Comparison of ENCODE assay signal across 16 cellular contexts in the genomic region with DNA sequence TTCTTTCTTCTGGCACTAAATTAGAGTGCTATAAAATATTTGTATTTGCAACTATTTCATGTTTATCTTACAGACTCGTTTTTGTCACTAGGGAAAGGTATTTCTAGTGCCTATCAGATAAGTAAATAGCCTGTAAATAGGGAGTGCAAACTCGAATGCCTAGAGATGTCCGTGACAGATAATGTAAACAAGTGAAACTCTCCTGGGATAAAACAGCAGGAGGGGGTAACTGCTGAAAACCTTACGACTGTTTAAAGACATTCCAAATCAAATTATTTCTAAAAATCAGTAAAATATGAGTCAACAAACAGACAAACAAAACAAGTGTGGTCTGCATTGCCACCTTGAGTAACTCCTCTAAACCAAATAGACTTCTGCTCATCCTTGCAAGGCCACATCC.
DNase-seq lines count a peak whose midpoint lies in the region; ATAC-seq and TF ChIP-seq lines count a peak whose summit lies in the region.
"Had no signal": no experiment of that assay in that cellular context is flagged by ENCODE, and none has a peak within 500 bp of the region (broad histone marks: within the 10 kb centered on the region; RNA-seq: fewer than 3 reads in every experiment).

No MANE protein-coding gene starts in this region.

- no peaks in the 10 kb centered on the region for H3K79me2 ChIP-seq in mesendoderm (ENCODE audit: control insufficient read depth, insufficient read depth, low read length)

- H3K23ac ChIP-seq in mesendoderm (ENCODE audit: low read length), result no peak overlapping the region

- no peak overlapping the region for H2AK5ac ChIP-seq in mesendoderm (ENCODE audit: low read length)

- H4K8ac ChIP-seq in mesendoderm (ENCODE audit: low read depth, low read length), result no peak overlapping the region

- H3K27me3 ChIP-seq in mesendoderm (ENCODE audit: insufficient read depth, low read length, poor library complexity), result no peaks in the 10 kb centered on the region
- H3K27me3 ChIP-seq: BLaER1 treated with 17β-estradiol and CSF1 and Interleukin-3, amounts not matched to agents 10 nM and 100 nM had no signal

- H3K27ac ChIP-seq in VCaP (peak overlapping the region; percentile 53), mesendoderm (ENCODE audit: low read depth, low read length) (no peak overlapping the region)
- H3K27ac ChIP-seq: BLaER1 treated with 17β-estradiol and CSF1 and Interleukin-3, amounts not matched to agents 10 nM and 100 nM had no signal

- H2BK5ac ChIP-seq in mesendoderm (ENCODE audit: low read length), result no peak overlapping the region

- H3K56ac ChIP-seq in mesendoderm (ENCODE audit: low read length), result no peak overlapping the region

- no peak overlapping the region for H3K9ac ChIP-seq in mesendoderm (ENCODE audit: low read length)
- H3K9ac ChIP-seq: BLaER1 treated with 17β-estradiol and CSF1 and Interleukin-3, amounts not matched to agents 10 nM and 100 nM had no signal

- no peak for TF ChIP-seq CTCF in VCaP (conservative IDR thresholded peaks at IDR 0.05)

- no peak overlapping the region for H3K4me3 ChIP-seq in mesendoderm (ENCODE audit: low read length)
- H3K4me3 ChIP-seq: BLaER1 treated with 17β-estradiol and CSF1 and Interleukin-3, amounts not matched to agents 10 nM and 100 nM had no signal

- no peaks in the 10 kb centered on the region for H3K36me3 ChIP-seq in mesendoderm (ENCODE audit: control insufficient read depth, insufficient read depth, low read length)
- H3K36me3 ChIP-seq: BLaER1 treated with 17β-estradiol and CSF1 and Interleukin-3, amounts not matched to agents 10 nM and 100 nM had no signal

- WGBS in mesendoderm (ENCODE audit: extremely low coverage, insufficient coverage, low lambda C conversion rate), result no CpG with 5 or more reads among the region's 4 CpGs

- H2BK120ac ChIP-seq in mesendoderm (ENCODE audit: low read depth, low read length), result no peak overlapping the region

- H2BK15ac ChIP-seq in mesendoderm (replicated peaks; ENCODE audit: low read depth), result no peak overlapping the region

- no peak for ATAC-seq in GM18861 (IDR thresholded peaks at IDR 0.05; ENCODE audit: unreplicated experiment)
- ATAC-seq: CD8-positive, alpha-beta T cell had no signal

- no peaks in the 10 kb centered on the region for H3K79me1 ChIP-seq in mesendoderm (ENCODE audit: low read length)

- no peak overlapping the region for H4K5ac ChIP-seq in mesendoderm (ENCODE audit: low read length)

- H3K4ac ChIP-seq in mesendoderm (ENCODE audit: low read depth, low read length), result no peak overlapping the region

- H3K4me1 ChIP-seq in mesendoderm (ENCODE audit: control insufficient read depth, low read depth, low read length), result peaks cover 3% of the 10 kb centered on the region
- H3K4me1 ChIP-seq: BLaER1 treated with 17β-estradiol and CSF1 and Interleukin-3, amounts not matched to agents 10 nM and 100 nM had no signal

- H3K4me2 ChIP-seq in mesendoderm (ENCODE audit: low read length), result no peak overlapping the region
- H3K4me2 ChIP-seq: BLaER1 treated with 17β-estradiol and CSF1 and Interleukin-3, amounts not matched to agents 10 nM and 100 nM had no signal

- H3K18ac ChIP-seq in mesendoderm (ENCODE audit: low read length), result no peak overlapping the region

- DNase-seq in NCI-H748 (lab: John Stamatoyannopoulos, UW; ENCODE audit: unreplicated experiment) (peak; percentile 7), NCI-H748 treated with DMSO at 0.1 percent for 48 hours (lab: John Stamatoyannopoulos, UW) (no peak), NCI-H460 (ENCODE audit: extremely low read depth, low read depth) (peak; percentile 0), mesendoderm (peak; percentile 62), NCI-H146 treated with DMSO at 0.1 percent for 48 hours (lab: John Stamatoyannopoulos, UW; ENCODE audit: unreplicated experiment) (no peak)
- DNase-seq in activated effector memory CD4-positive, alpha-beta T cell treated with Interleukin-2 at 50 U/mL for 16 hours, result no peak
- DNase-seq: 8988T; Calu3; CD8-positive, alpha-beta T cell; DMS79 treated with DMSO at 0.1 percent for 48 hours; GF-D8; HCEC 1CT; IMR-90 had no signal

Comparison
In these comparisons a context has a peak if more than half of its experiments do, and no peak if none do; other contexts are left out.
1. DNase-seq: peak in NCI-H748 (single experiment), NCI-H460 (single experiment) and mesendoderm (single experiment); none in NCI-H748 treated with DMSO at 0.1 percent for 48 hours (single experiment), NCI-H146 treated with DMSO at 0.1 percent for 48 hours (single experiment) and activated effector memory CD4-positive, alpha-beta T cell treated with Interleukin-2 at 50 U/mL for 16 hours (single experiment).